In genomic region chr13:102846261-102847015, GRCh38 we compare ENCODE assay signal across 8 cellular contexts. TPM values are rescaled to one million over a fixed set of nuclear protein-coding genes. Genes with fewer than 3 reads are reported as not detected.
A peak's percentile ranks its signal among the peaks of the same experiment; 100 is the strongest.
DNase-seq lines count a peak whose midpoint lies in the region; ATAC-seq and TF ChIP-seq lines count a peak whose summit lies in the region.

No MANE protein-coding gene starts in this region.

- no peak overlapping the region for H2BK15ac ChIP-seq in mesendoderm (replicated peaks; ENCODE audit: low read depth)

- ATAC-seq in GM18508 (IDR thresholded peaks at IDR 0.05; ENCODE audit: insufficient read depth, unreplicated experiment), result peak; percentile 30
- peak; percentile 21 for ATAC-seq in HG02970 (IDR thresholded peaks at IDR 0.05; ENCODE audit: low FRiP score, unreplicated experiment)
- peak; percentile 44 for ATAC-seq in effector memory CD8-positive, alpha-beta T cell (replicated peaks)

- DNase-seq in NCI-H2171 (lab: John Stamatoyannopoulos, UW), result peak; percentile 16
- peak; percentile 53 for DNase-seq in activated CD4-positive, alpha-beta T cell treated with anti-CD3 and anti-CD28 coated beads, Interleukin-2, amount 50 U/mL, for 1 hour
- peak; percentile 29 to 38 (median 35) for DNase-seq in effector memory CD8-positive, alpha-beta T cell
- peak; percentile 29 for DNase-seq in mesendoderm
- peak; percentile 26 for DNase-seq in stimulated activated naive CD4-positive, alpha-beta T cell treated with Interleukin-2 at 50 U/mL for 16 hours (lab: John Stamatoyannopoulos, UW)

- H3K4ac ChIP-seq in mesendoderm (ENCODE audit: low read depth, low read length), result no peak overlapping the region

- peak overlapping the region; percentile 90 to 97 for H3K4me3 Mint-ChIP-seq in effector memory CD8-positive, alpha-beta T cell

- no peaks in the 10 kb centered on the region for H3K79me2 ChIP-seq in mesendoderm (ENCODE audit: control insufficient read depth, insufficient read depth, low read length)

- H3K23ac ChIP-seq in mesendoderm (ENCODE audit: low read length), result no peak overlapping the region

- H3K56ac ChIP-seq in mesendoderm (ENCODE audit: low read length), result peak overlapping the region; percentile 83

- H3K9me3 Mint-ChIP-seq in effector memory CD8-positive, alpha-beta T cell, result no peaks in the 10 kb centered on the region

- no peaks in the 10 kb centered on the region for H3K27me3 ChIP-seq in mesendoderm (ENCODE audit: insufficient read depth, low read length, poor library complexity)

- no peaks in the 10 kb centered on the region for H3K27me3 Mint-ChIP-seq in effector memory CD8-positive, alpha-beta T cell

- peak overlapping the region; percentile 96 for H3K4me3 ChIP-seq in mesendoderm (ENCODE audit: low read length)

- H2BK5ac ChIP-seq in mesendoderm (ENCODE audit: low read length), result no peak overlapping the region

- no peak overlapping the region for H2BK120ac ChIP-seq in mesendoderm (ENCODE audit: low read depth, low read length)

- peak overlapping the region; percentile 96 for H3K27ac ChIP-seq in 22Rv1
- H3K27ac ChIP-seq in mesendoderm (ENCODE audit: low read depth, low read length), result peak overlapping the region; percentile 47

- no peaks in the 10 kb centered on the region for H3K4me1 ChIP-seq in mesendoderm (ENCODE audit: control insufficient read depth, low read depth, low read length)

- no peak for TF ChIP-seq CTCF in 22Rv1 (IDR thresholded peaks at IDR 0.05)

- H3K79me1 ChIP-seq in mesendoderm (ENCODE audit: low read length), result no peaks in the 10 kb centered on the region

- H3K4me1 Mint-ChIP-seq in effector memory CD8-positive, alpha-beta T cell (ENCODE audit: low read depth in 2 of 2), result peaks cover 26 to 40% of the 10 kb centered on the region in 2 donors

- peak overlapping the region; percentile 3 for H4K8ac ChIP-seq in mesendoderm (ENCODE audit: low read depth, low read length)

- H2AK5ac ChIP-seq in mesendoderm (ENCODE audit: low read length), result no peak overlapping the region

- 80% methylated on average over 1 of the region's 31 CpGs for WGBS in mesendoderm (ENCODE audit: extremely low coverage, insufficient coverage, low lambda C conversion rate)

- peak overlapping the region; percentile 79 for H3K4me2 ChIP-seq in mesendoderm (ENCODE audit: low read length)

- H3K36me3 ChIP-seq in mesendoderm (ENCODE audit: control insufficient read depth, insufficient read depth, low read length), result no peaks in the 10 kb centered on the region

- no peak overlapping the region for H3K18ac ChIP-seq in mesendoderm (ENCODE audit: low read length)

- no peak overlapping the region for H4K5ac ChIP-seq in mesendoderm (ENCODE audit: low read length)

- peak overlapping the region; percentile 94 to 98 for H3K27ac Mint-ChIP-seq in effector memory CD8-positive, alpha-beta T cell

- H3K9ac ChIP-seq in mesendoderm (ENCODE audit: low read length), result peak overlapping the region; percentile 62

- peaks cover 36% of the 10 kb centered on the region for H3K36me3 Mint-ChIP-seq in effector memory CD8-positive, alpha-beta T cell (ENCODE audit: insufficient read depth)

RNA-seq across cellular contexts. Expression of gene ERCC5, which starts 0.6 kb away (rescaled TPM):
- 14.9 TPM for polyA plus RNA-seq in mesendoderm (2013, experiment 1 of 2)
- polyA plus RNA-seq in mesendoderm (2013, experiment 2 of 2), result 14.9 TPM

RNA-seq across cellular contexts. Expression of gene BIVM, which starts 47.5 kb away (rescaled TPM):
- 4.7 TPM for polyA plus RNA-seq in mesendoderm (2013, experiment 1 of 2)
- 4.2 TPM for polyA plus RNA-seq in mesendoderm (2013, experiment 2 of 2)

RNA-seq across cellular contexts. Expression of gene POGLUT2, which starts 47.7 kb away (rescaled TPM):
- polyA plus RNA-seq in mesendoderm (2013, experiment 1 of 2), result 15.4 TPM
- 16.5 TPM for polyA plus RNA-seq in mesendoderm (2013, experiment 2 of 2)

Comparison
In these comparisons a context has a peak if more than half of its experiments do, and no peak if none do; other contexts are left out.
1. Peak in every context shown above with its lines: DNase-seq, ATAC-seq, H3K4me3 ChIP-seq and H3K27ac ChIP-seq.